ENCODE assay signal across 1 cellular context in genomic region chr22:43862882-43863202, GRCh38.
TF ChIP-seq lines count a peak whose summit lies in the region.

No MANE protein-coding gene starts in this region.

TF ChIP-seq in GM23338, 12 proteins besides CTCF, POLR2A, EP300 and RAD21 (continued from another document):
- no peak for TF ChIP-seq ZNF462 (CRISPR knock-in tag; IDR thresholded peaks at IDR 0.05)
